In the genomic region with DNA sequence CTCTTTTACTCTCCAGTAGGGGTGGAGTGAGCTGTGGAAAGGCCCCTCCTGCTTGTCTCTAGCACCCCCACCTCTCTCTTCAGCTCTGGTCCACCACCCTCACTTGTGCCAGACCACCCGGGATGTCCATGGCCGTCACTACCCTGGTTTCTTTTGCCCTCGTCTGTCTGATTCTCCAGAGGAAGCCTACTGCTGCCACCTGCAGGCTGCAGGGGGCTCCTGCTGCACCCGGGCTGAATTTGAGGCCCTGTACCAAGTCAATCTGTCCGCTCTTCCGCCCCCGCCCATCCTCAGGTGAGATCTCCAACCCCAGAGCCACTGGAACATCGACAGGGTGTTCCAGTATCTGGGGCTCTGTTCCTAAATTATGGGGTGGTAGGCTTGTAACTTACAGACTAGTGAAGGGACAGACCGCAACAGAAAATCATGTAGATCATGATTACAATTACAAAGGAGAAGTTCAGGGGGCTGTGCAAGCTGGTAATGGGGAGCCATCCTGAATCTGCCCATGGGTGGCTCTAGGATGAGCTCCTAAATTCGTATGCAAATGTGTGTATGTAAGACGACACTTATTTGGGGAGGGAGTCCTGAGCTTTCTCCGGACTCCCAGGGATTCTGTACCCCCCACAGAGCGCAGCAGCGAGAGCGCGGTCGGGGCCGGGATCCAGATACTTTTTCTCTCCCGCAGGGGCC, we compare ENCODE assay signal across 8 cellular contexts. TPM values are rescaled to one million over a fixed set of nuclear protein-coding genes. Genes with fewer than 3 reads are reported as not detected.
DNase-seq lines count a peak whose midpoint lies in the region; ATAC-seq and TF ChIP-seq lines count a peak whose summit lies in the region.

No MANE protein-coding gene starts in this region.

- H3K27ac Mint-ChIP-seq in natural killer cell = peak overlapping the region; percentile 89 to 91
- H3K27ac Mint-ChIP-seq in stimulated activated naive B cell treated with anti-CD40 and anti-IgM and Interleukin-4, amounts not matched to agents 10 μg/mL and 1 μg/mL and 100 μg/mL, for 72 hours = peak overlapping the region; percentile 84

- DNase-seq in COR-L47 (lab: John Stamatoyannopoulos, UW) = peak; percentile 89
- DNase-seq in RPMI7951 (ENCODE audit: low read depth) = peak; percentile 81
- peak; percentile 65 to 71 for DNase-seq in activated T-helper 1 cell treated with anti-CD3 and anti-CD28 coated beads, Interleukin-2, amount 50 U/mL, for 16 hours (ENCODE audit: low read depth in 1 of 2, low spot score in 1 of 2)
- DNase-seq in fibroblast of mammary gland (ENCODE audit: low read depth) = peak; percentile 80
- peak; percentile 79 for DNase-seq in natural killer cell
- peak; percentile 83 for DNase-seq in stimulated activated naive B cell treated with anti-CD40 and anti-IgM and Interleukin-4, amounts not matched to agents 10 μg/mL and 1 μg/mL and 100 μg/mL, for 72 hours

- H3K27me3 Mint-ChIP-seq in natural killer cell (ENCODE audit: low read depth in 2 of 2) = no peaks in the 10 kb centered on the region
- no peaks in the 10 kb centered on the region for H3K27me3 Mint-ChIP-seq in stimulated activated naive B cell treated with anti-CD40 and anti-IgM and Interleukin-4, amounts not matched to agents 10 μg/mL and 1 μg/mL and 100 μg/mL, for 72 hours

- peaks cover 52 to 60% of the 10 kb centered on the region in 2 donors for H3K4me1 Mint-ChIP-seq in natural killer cell
- peaks cover 35 to 59% of the 10 kb centered on the region in 2 donors for H3K4me1 Mint-ChIP-seq in stimulated activated naive B cell treated with anti-CD40 and anti-IgM and Interleukin-4, amounts not matched to agents 10 μg/mL and 1 μg/mL and 100 μg/mL, for 72 hours

- H3K4me3 ChIP-seq in fibroblast of mammary gland (ENCODE audit: control insufficient read depth, low read depth, low read length) = peak overlapping the region; percentile 77

- H3K36me3 Mint-ChIP-seq in natural killer cell = no peaks in the 10 kb centered on the region
- peaks cover 9 to 11% of the 10 kb centered on the region in 2 donors for H3K36me3 Mint-ChIP-seq in stimulated activated naive B cell treated with anti-CD40 and anti-IgM and Interleukin-4, amounts not matched to agents 10 μg/mL and 1 μg/mL and 100 μg/mL, for 72 hours

- intact Hi-C loops in natural killer cell (cut with micrococcal nuclease) = loop anchor here (2.0 kb wide), 3 partner anchors 20 to 286 kb away; a partner anchor contains a TSS

- TF ChIP-seq CTCF in LNCAP (IDR thresholded peaks at IDR 0.05) (peak; percentile 93), fibroblast of mammary gland (conservative IDR thresholded peaks at IDR 0.05; ENCODE audit: control insufficient read depth, insufficient read depth, low read depth, low read length) (peak; percentile 86), natural killer cell (IDR thresholded peaks at IDR 0.05) (peak; percentile 85)

- ATAC-seq in GM21737 (IDR thresholded peaks at IDR 0.05; ENCODE audit: unreplicated experiment) (peak; percentile 33), natural killer cell (peak; percentile 37 to 57 (median 42))
- peak; percentile 46 to 48 for ATAC-seq in stimulated activated naive B cell treated with anti-CD40 and anti-IgM and Interleukin-4, amounts not matched to agents 10 μg/mL and 1 μg/mL and 100 μg/mL, for 72 hours (replicated peaks)

- peak overlapping the region; percentile 93 for H3K4me3 Mint-ChIP-seq in natural killer cell
- peak overlapping the region; percentile 97 to 98 for H3K4me3 Mint-ChIP-seq in stimulated activated naive B cell treated with anti-CD40 and anti-IgM and Interleukin-4, amounts not matched to agents 10 μg/mL and 1 μg/mL and 100 μg/mL, for 72 hours

- no peaks in the 10 kb centered on the region for H3K9me3 Mint-ChIP-seq in natural killer cell
- H3K9me3 Mint-ChIP-seq in stimulated activated naive B cell treated with anti-CD40 and anti-IgM and Interleukin-4, amounts not matched to agents 10 μg/mL and 1 μg/mL and 100 μg/mL, for 72 hours = no peaks in the 10 kb centered on the region

RNA-seq across cellular contexts. Expression of a gene that starts 0.7 kb away (rescaled TPM):
- 67.2 and 74.3 TPM in 2 replicates for total RNA-seq in RPMI7951 (2014; rRNA removed; shearing (Covaris generic))
- total RNA-seq in natural killer cell = 10 to 100 TPM; 39.0 to 58.1 (median 51.5) TPM

RNA-seq across cellular contexts. Expression of a gene that starts 2.1 kb away (rescaled TPM):
- 18.9 and 26.4 TPM in 2 replicates for total RNA-seq in RPMI7951 (2014; rRNA removed; shearing (Covaris generic))
- 10 to 100 TPM; 11.2 to 14.5 (median 12.1) TPM for total RNA-seq in natural killer cell

RNA-seq across cellular contexts. Expression of a gene that starts 20.3 kb away (rescaled TPM):
- total RNA-seq in RPMI7951 (2014; rRNA removed; shearing (Covaris generic)) = 26.8 and 29.9 TPM in 2 replicates
- 1 to 10 TPM; 4.2 to 5.4 (median 5.1) TPM for total RNA-seq in natural killer cell

RNA-seq across cellular contexts. Expression of a gene that starts 31.3 kb away (rescaled TPM):
- total RNA-seq in RPMI7951 (2014; rRNA removed; shearing (Covaris generic)) = 6.5 and 7.1 TPM in 2 replicates
- 100 to 1,000 TPM; 158 to 200 (median 177) TPM for total RNA-seq in natural killer cell

RNA-seq across cellular contexts. Expression of a gene that starts 50.1 kb away (rescaled TPM):
- 3.5 and 4.7 TPM in 2 replicates for total RNA-seq in RPMI7951 (2014; rRNA removed; shearing (Covaris generic))
- total RNA-seq in natural killer cell = 10 to 100 TPM; 35.8 to 70.3 (median 52.5) TPM

Comparison
In these comparisons a context has a peak if more than half of its experiments do, and no peak if none do; other contexts are left out.
1. Peak in every context shown above with its lines: DNase-seq, ATAC-seq and H3K4me3 ChIP-seq.